In the genomic region with DNA sequence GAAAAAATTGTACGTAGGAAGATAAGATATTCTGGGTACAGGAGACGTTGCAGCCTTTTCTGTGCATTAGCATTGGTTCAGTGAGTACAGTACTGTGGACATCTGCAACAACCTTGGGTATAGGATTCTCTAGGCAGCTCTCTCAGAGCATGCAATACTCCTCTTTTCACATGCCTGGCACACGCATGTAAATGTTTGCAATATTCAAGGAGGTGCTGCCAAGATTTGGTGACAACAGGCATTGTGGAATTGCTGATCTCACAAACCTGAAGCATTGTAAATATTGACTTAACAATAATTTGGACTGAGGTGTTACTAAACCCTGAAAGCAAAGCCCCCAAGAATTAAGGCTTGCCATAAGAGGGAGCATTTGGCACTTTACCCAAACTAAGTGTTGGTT, we compare ENCODE assay signal across 26 cellular contexts.
"Had no signal": no experiment of that assay in that cellular context is flagged by ENCODE, and none has a peak within 500 bp of the region (broad histone marks: within the 10 kb centered on the region; RNA-seq: fewer than 3 reads in every experiment).

No MANE protein-coding gene starts in this region.

- H3K27me3 ChIP-seq: esophagus squamous epithelium, neutrophil, right atrium auricular region, sigmoid colon, stomach, thyroid gland, vagina had no signal

- H3K4me3 ChIP-seq: coronary artery, esophagus squamous epithelium, lung, prostate gland, right atrium auricular region, sigmoid colon, stomach, thyroid gland, vagina had no signal

- H3K9me3 ChIP-seq: esophagus squamous epithelium, neutrophil, prostate gland, right atrium auricular region, sigmoid colon, stomach, thyroid gland, vagina had no signal

- ATAC-seq: effector memory CD8-positive, alpha-beta T cell; left colon; left ventricle myocardium superior; natural killer cell treated with Interleukin-12 subunit alpha and Interleukin-12 subunit beta and Interleukin-15 and Interleukin-18, amount 100 ng/mL, for 72 hours; stimulated activated effector memory CD8-positive, alpha-beta T cell treated with anti-CD3 and anti-CD28 coated beads, Interleukin-12 subunit alpha, Interleukin-12 subunit beta, amount 100 ng/mL, for 72 hours had no signal

- FAIRE-seq: endometrium, frontal cortex had no signal

- DNase-seq: effector memory CD8-positive, alpha-beta T cell; erythroblast; esophagus squamous epithelium; hypothalamus; immature natural killer cell; islet precursor cell; kidney glomerular epithelial cell; left colon; left ventricle myocardium superior; sigmoid colon; stimulated activated CD4-positive, alpha-beta T cell treated with anti-CD3 and anti-CD28 coated beads, Interleukin-2, amount 100 ng/mL, for 24 hours; stimulated activated CD4-positive, alpha-beta T cell treated with anti-CD3 and anti-CD28 coated beads, Interleukin-4, amount 100 ng/mL, for 24 hours; stimulated activated naive CD4-positive, alpha-beta T cell treated with Interleukin-2 at 50 U/mL for 16 hours; stomach; thyroid gland; trophoblast cell had no signal

- H3K27ac ChIP-seq: coronary artery, esophagus squamous epithelium, neutrophil, prostate gland, right atrium auricular region, sigmoid colon, stomach, thyroid gland, vagina had no signal

- H3K36me3 ChIP-seq: esophagus squamous epithelium, neutrophil, prostate gland, right atrium auricular region, sigmoid colon, stomach, thyroid gland, vagina had no signal

- H3K4me1 ChIP-seq: esophagus squamous epithelium, prostate gland, right atrium auricular region, sigmoid colon, stomach, thyroid gland, vagina had no signal
